ENCODE assay signal across 8 cellular contexts in genomic region chr2:237696471-237696870, GRCh38.
A peak's percentile ranks its signal among the peaks of the same experiment; 100 is the strongest.
DNase-seq lines count a peak whose midpoint lies in the region; ATAC-seq and TF ChIP-seq lines count a peak whose summit lies in the region.

No MANE protein-coding gene starts in this region.

- H3K27ac ChIP-seq in left ventricle myocardium inferior (replicated peaks) (peak overlapping the region; percentile 94), PC-3 (ENCODE audit: low read length) (peak overlapping the region; percentile 91; the same call in 1 of the 2 replicates), right atrium auricular region (peak overlapping the region; percentile 92 to 93), upper lobe of left lung (peak overlapping the region; percentile 98 to 99 (median 99))

- H3K27me3 ChIP-seq in left ventricle myocardium inferior (ENCODE audit: low read depth) = no peaks in the 10 kb centered on the region
- no peaks in the 10 kb centered on the region for H3K27me3 ChIP-seq in PC-3 (ENCODE audit: low read length)
- no peaks in the 10 kb centered on the region for H3K27me3 ChIP-seq in right atrium auricular region
- no peaks in the 10 kb centered on the region for H3K27me3 ChIP-seq in upper lobe of left lung

- no TSS peak for BruUV-seq in PC-3 (replicated peaks; lab: Mats Ljungman, UMichigan)

- H3K4me2 ChIP-seq in PC-3 (ENCODE audit: low read length) = peak overlapping the region; percentile 93

- no peak overlapping the region for H3K9ac ChIP-seq in PC-3 (ENCODE audit: low read length)

- no peak for ATAC-seq in PC-3
- ATAC-seq in upper lobe of left lung (ENCODE audit: low FRiP score in 2 of 2) = no peak
- ATAC-seq in HG03565 (IDR thresholded peaks at IDR 0.05; ENCODE audit: unreplicated experiment) = no peak
- no peak for ATAC-seq in GM21825 (IDR thresholded peaks at IDR 0.05; ENCODE audit: unreplicated experiment)

- no peak for TF ChIP-seq POLR2A in upper lobe of left lung (IDR thresholded peaks at IDR 0.05)

- POLR2A ChIA-PET in PC-3 (lab: Charles Lee; ENCODE audit: unreplicated experiment) = interaction anchor here (0.6 kb wide), 1 partner anchor 37 kb away, joined by 4 read pairs; no protein-coding TSS in a partner anchor

- 28 to 29% methylated on average over 5 of the region's 5 CpGs for WGBS in upper lobe of left lung, 2 donors

- peaks cover 95% of the 10 kb centered on the region for H3K4me1 ChIP-seq in left ventricle myocardium inferior
- H3K4me1 ChIP-seq in PC-3 (ENCODE audit: insufficient read depth, low read length) = peaks cover 34% of the 10 kb centered on the region
- peaks cover under 1 to 90% of the 10 kb centered on the region in 2 donors for H3K4me1 ChIP-seq in right atrium auricular region
- H3K4me1 ChIP-seq in upper lobe of left lung = peaks cover 74 to 87% (median 84%) of the 10 kb centered on the region in 4 donors

- H3K36me3 ChIP-seq in left ventricle myocardium inferior (no peaks in the 10 kb centered on the region), PC-3 (ENCODE audit: low read depth, low read length) (no peaks in the 10 kb centered on the region; the same call in 1 of the 2 replicates), right atrium auricular region (no peaks in the 10 kb centered on the region), upper lobe of left lung (no peaks in the 10 kb centered on the region)

- no peak overlapping the region for H2AFZ ChIP-seq in PC-3 (ENCODE audit: low read length)

- H3K79me2 ChIP-seq in PC-3 (ENCODE audit: low read length) = peaks cover 92% of the 10 kb centered on the region

- H3K4me3 ChIP-seq in left ventricle myocardium inferior (peak overlapping the region; percentile 22), PC-3 (ENCODE audit: low read length) (no peak overlapping the region), right atrium auricular region (no peak overlapping the region), upper lobe of left lung (peak overlapping the region in 1 of 4 donors; percentile 73)

- DNase-seq in left ventricle myocardium inferior (no peak), cardiac septum (ENCODE audit: low spot score) (no peak), PC-3 (no peak), right atrium auricular region (ENCODE audit: low spot score) (no peak), upper lobe of left lung (no peak), NCI-H2081 (lab: John Stamatoyannopoulos, UW) (no peak)

- TF ChIP-seq EP300 in upper lobe of left lung (IDR thresholded peaks at IDR 0.05) = no peak

- CTCF ChIA-PET in PC-3 (lab: Charles Lee) = no interaction called here

- TF ChIP-seq CTCF in left ventricle myocardium inferior (IDR thresholded peaks at IDR 0.05; ENCODE audit: borderline replicate concordance) (no peak), PC-3 (conservative IDR thresholded peaks at IDR 0.05; ENCODE audit: low read depth, low read length) (no peak), right atrium auricular region (IDR thresholded peaks at IDR 0.05) (no peak), upper lobe of left lung (IDR thresholded peaks at IDR 0.05) (no peak)

- H3K9me3 ChIP-seq in left ventricle myocardium inferior (replicated peaks) (no peaks in the 10 kb centered on the region), PC-3 (ENCODE audit: low read length) (no peaks in the 10 kb centered on the region), right atrium auricular region (no peaks in the 10 kb centered on the region), upper lobe of left lung (no peaks in the 10 kb centered on the region)

- H4K20me1 ChIP-seq in PC-3 (ENCODE audit: low read length) = peaks cover 73% of the 10 kb centered on the region

- no peaks in the 10 kb centered on the region for H3K9me2 ChIP-seq in PC-3 (replicated peaks; ENCODE audit: low read length)

- intact Hi-C loops in left ventricle myocardium inferior (cut with micrococcal nuclease) = loop anchor here (5.0 kb wide), 1 partner anchor 36 kb away; no protein-coding TSS in a partner anchor
- intact Hi-C loops in cardiac septum (cut with DNase I) = no loop called here
- intact Hi-C loops in PC-3 (cut with micrococcal nuclease) = loop anchor here (10.0 kb wide), 1 partner anchor 158 kb away; the partner anchor contains the start of gene RAMP1

- peaks cover 10% of the 10 kb centered on the region for H3F3A ChIP-seq in PC-3 (ENCODE audit: low read length, unreplicated experiment)
